Comparison of ENCODE assay signal across 32 cellular contexts in genomic region chr12:25629341-25629740, GRCh38.
"Had no signal": no experiment of that assay in that cellular context is flagged by ENCODE, and none has a peak within 500 bp of the region (broad histone marks: within the 10 kb centered on the region; RNA-seq: fewer than 3 reads in every experiment).

No MANE protein-coding gene starts in this region.

- H3K27me3 ChIP-seq: brain microvascular endothelial cell, Peyer's patch had no signal

- H3K27ac ChIP-seq: brain microvascular endothelial cell, Peyer's patch had no signal

- H3K36me3 ChIP-seq: brain microvascular endothelial cell, Peyer's patch had no signal

- H3K4me1 Mint-ChIP-seq: activated T-helper 17 cell treated with anti-CD3 and anti-CD28 coated beads, Interleukin-2, amount 50 U/mL, for 72 hours had no signal

- H3K4me3 Mint-ChIP-seq: activated CD4-positive, alpha-beta T cell treated with anti-CD3 and anti-CD28 coated beads, Interleukin-2, amount 10 ng/mL, durations not matched to agents 24 days and 14 days; activated CD8-positive, alpha-beta T cell treated with anti-CD3 and anti-CD28 coated beads for 36 hours; activated naive CD8-positive, alpha-beta T cell treated with anti-CD3 and anti-CD28 coated beads for 36 hours; activated T-cell treated with anti-CD3 and anti-CD28 coated beads, Interleukin-2, amount 50 U/mL, for 72 hours; activated T-helper 17 cell treated with anti-CD3 and anti-CD28 coated beads, Interleukin-2, amount 50 U/mL, for 72 hours had no signal

- H3K27me3 Mint-ChIP-seq: activated CD4-positive, alpha-beta T cell treated with anti-CD3 and anti-CD28 coated beads, Interleukin-2, amount 10 ng/mL, durations not matched to agents 24 days and 14 days; activated CD8-positive, alpha-beta T cell treated with anti-CD3 and anti-CD28 coated beads for 36 hours; activated naive CD8-positive, alpha-beta T cell treated with anti-CD3 and anti-CD28 coated beads for 36 hours had no signal

- H3K4me3 ChIP-seq: K562, Peyer's patch had no signal

- H3K9me3 Mint-ChIP-seq: activated naive CD8-positive, alpha-beta T cell treated with anti-CD3 and anti-CD28 coated beads for 36 hours had no signal

- ATAC-seq: activated CD8-positive, alpha-beta T cell treated with anti-CD3 and anti-CD28 coated beads for 36 hours; activated T-cell treated with anti-CD3 and anti-CD28 coated beads, Interleukin-2, amount 50 U/mL, for 72 hours; activated T-helper 17 cell treated with anti-CD3 and anti-CD28 coated beads, Interleukin-2, amount 50 U/mL, for 72 hours; K562; PC-3 had no signal

- H3K36me3 Mint-ChIP-seq: activated naive CD8-positive, alpha-beta T cell treated with anti-CD3 and anti-CD28 coated beads for 36 hours had no signal

- H3K4me1 ChIP-seq: Peyer's patch had no signal

- DNase-seq: activated CD4-positive, alpha-beta T cell treated with anti-CD3 and anti-CD28 coated beads, Interleukin-2, amount 10 ng/mL, durations not matched to agents 24 days and 14 days; activated CD4-positive, alpha-beta T cell treated with anti-CD3 and anti-CD28 coated beads, Interleukin-2, amount 50 U/mL, for 4 hours; activated CD8-positive, alpha-beta T cell treated with anti-CD3 and anti-CD28 coated beads for 36 hours; activated effector memory CD4-positive, alpha-beta T cell treated with anti-CD3 and anti-CD28 coated beads, Interleukin-2, amount 50 U/mL, for 16 hours; activated naive CD4-positive, alpha-beta T cell; activated naive CD4-positive, alpha-beta T cell treated with anti-CD3 and anti-CD28 coated beads, Interleukin-2, amount 50 U/mL, for 16 hours; activated naive CD8-positive, alpha-beta T cell treated with anti-CD3 and anti-CD28 coated beads for 36 hours; activated T-cell treated with anti-CD3 and anti-CD28 coated beads, Interleukin-2, amount 50 U/mL, for 1 hour; activated T-cell treated with anti-CD3 and anti-CD28 coated beads, Interleukin-2, amount 50 U/mL, for 72 hours; amniotic stem cell; aorta; brain microvascular endothelial cell; NCI-H1105; NCI-H1417 treated with DMSO at 0.1 percent for 48 hours; NCI-H187 treated with DMSO at 0.1 percent for 48 hours; NCI-H2081; NCI-H2171 treated with DMSO at 0.1 percent for 48 hours; NCI-H2227 treated with DMSO at 0.1 percent for 48 hours; NCI-H446; NCI-H510A treated with DMSO at 0.1 percent for 48 hours; NCI-H526 treated with DMSO at 0.1 percent for 48 hours; NCI-H774; PC-3; Peyer's patch; RPMI8226; SIG-M5; SW 1271; T-helper 1 cell; T-helper 2 cell; T-helper 9 cell had no signal

- H3K27ac Mint-ChIP-seq: activated CD4-positive, alpha-beta T cell treated with anti-CD3 and anti-CD28 coated beads, Interleukin-2, amount 10 ng/mL, durations not matched to agents 24 days and 14 days; activated CD8-positive, alpha-beta T cell treated with anti-CD3 and anti-CD28 coated beads for 36 hours; activated naive CD8-positive, alpha-beta T cell treated with anti-CD3 and anti-CD28 coated beads for 36 hours; activated T-cell treated with anti-CD3 and anti-CD28 coated beads, Interleukin-2, amount 50 U/mL, for 72 hours; activated T-helper 17 cell treated with anti-CD3 and anti-CD28 coated beads, Interleukin-2, amount 50 U/mL, for 72 hours had no signal

- H3K9me3 ChIP-seq: Peyer's patch had no signal
